In genomic region chr5:139565411-139566305, GRCh38 we compare ENCODE assay signal across 8 cellular contexts. TPM values are rescaled to one million over a fixed set of nuclear protein-coding genes. Genes with fewer than 3 reads are reported as not detected.
DNase-seq lines count a peak whose midpoint lies in the region; ATAC-seq and TF ChIP-seq lines count a peak whose summit lies in the region.

No MANE protein-coding gene starts in this region.

- no peaks in the 10 kb centered on the region for H3K36me3 ChIP-seq in uterus

- ATAC-seq in GM21576 (IDR thresholded peaks at IDR 0.05; ENCODE audit: unreplicated experiment), result peak; percentile 37
- ATAC-seq in left lobe of liver, result no peak

- no peaks in the 10 kb centered on the region for H3K9me3 ChIP-seq in uterus

- TF ChIP-seq CTCF in uterus (IDR thresholded peaks at IDR 0.05), result no peak

- TF ChIP-seq POLR2A in uterus (IDR thresholded peaks at IDR 0.05), result no peak

- peaks cover 5% of the 10 kb centered on the region in 2 donors for H3K4me1 ChIP-seq in uterus

- intact Hi-C loops in uterus (cut with DNase I; ENCODE audit: low total_unique reads), result no loop called here

- no peaks in the 10 kb centered on the region for H3K27me3 ChIP-seq in uterus

- DNase-seq in NOMO-1 treated with DMSO at 0.1 percent for 48 hours (lab: John Stamatoyannopoulos, UW; ENCODE audit: unreplicated experiment), result peak; percentile 85
- peak; percentile 21 for DNase-seq in activated gamma-delta T cell treated with anti-CD3 and anti-CD28 coated beads, Interleukin-2, amount 50 U/mL, for 16 hours (ENCODE audit: low read depth)
- DNase-seq in left kidney (ENCODE audit: low read depth, low spot score), result peak; percentile 18
- DNase-seq in cortex of kidney (lab: John Stamatoyannopoulos, UW), result no peak
- DNase-seq in left lobe of liver (ENCODE audit: low spot score), result no peak
- DNase-seq in uterus, result no peak

- H3K4me3 ChIP-seq in GM08714 (ENCODE audit: low read length) (peak overlapping the region; percentile 49; the same call in 1 of the 2 replicates), uterus (no peak overlapping the region)

- H3K27ac ChIP-seq in uterus, result no peak overlapping the region

RNA-seq across cellular contexts. Expression of gene UBE2D2, which starts 4.5 kb away (rescaled TPM):
- total RNA-seq in left lobe of liver (34.4 TPM), uterus (100 to 1,000 TPM in 1 of 4 donors, 10 to 100 TPM in 3; 34.1 to 153 (median 76.3) TPM)

Comparison
In these comparisons a context has a peak if more than half of its experiments do, and no peak if none do; other contexts are left out.
1. DNase-seq: peak in NOMO-1 treated with DMSO at 0.1 percent for 48 hours (single experiment), activated gamma-delta T cell treated with anti-CD3 and anti-CD28 coated beads, Interleukin-2, amount 50 U/mL, for 16 hours (single experiment) and left kidney (single experiment); none in cortex of kidney (single experiment), left lobe of liver (single experiment) and uterus (0 of 2).